In genomic region chr2:59959944-59960343, GRCh38 we compare ENCODE assay signal across 26 cellular contexts.
"Had no signal": no experiment of that assay in that cellular context is flagged by ENCODE, and none has a peak within 500 bp of the region (broad histone marks: within the 10 kb centered on the region; RNA-seq: fewer than 3 reads in every experiment).

No MANE protein-coding gene starts in this region.

- H3K4me3 ChIP-seq: ascending aorta, cardiac muscle cell, MG63, SJCRH30, SK-N-MC had no signal

- H3K36me3 ChIP-seq: ascending aorta, cardiac muscle cell, MG63, SJCRH30, WERI-Rb-1 had no signal

- H3K36me3 Mint-ChIP-seq: activated naive CD8-positive, alpha-beta T cell treated with anti-CD3 and anti-CD28 coated beads, Interleukin-2, amount 10 ng/mL, durations not matched to agents 7 days and 5 days had no signal

- H3K27me3 ChIP-seq: ascending aorta, cardiac muscle cell, MG63, SJCRH30 had no signal

- H3K9me3 ChIP-seq: ascending aorta, MG63, SJCRH30 had no signal

- DNase-seq: activated CD4-positive, alpha-beta T cell treated with anti-CD3 and anti-CD28 coated beads, Interleukin-2, amount 10 ng/mL, durations not matched to agents 24 days and 14 days; activated CD4-positive, alpha-beta T cell treated with anti-CD3 and anti-CD28 coated beads, Interleukin-2, amount 50 U/mL, for 4 hours; activated CD8-positive, alpha-beta T cell treated with anti-CD3 and anti-CD28 coated beads for 36 hours; activated gamma-delta T cell; activated naive CD4-positive, alpha-beta T cell treated with Interleukin-2 at 50 U/mL for 16 hours; activated naive CD8-positive, alpha-beta T cell treated with anti-CD3 and anti-CD28 coated beads, Interleukin-2, amount 10 ng/mL, durations not matched to agents 7 days and 5 days; activated T-cell treated with anti-CD3 and anti-CD28 coated beads, Interleukin-2, amount 50 U/mL, for 24 hours; amygdala; KG1; MG63; NCI-H1048; NCI-H1105 treated with DMSO at 0.1 percent for 48 hours; NCI-H1436; NCI-H1694 treated with DMSO at 0.1 percent for 48 hours; NCI-H2029; NCI-H345; NCI-H524 treated with DMSO at 0.1 percent for 48 hours; SHP77; SJCRH30; T1000; WERI-Rb-1 had no signal

- H3K27ac Mint-ChIP-seq: activated CD4-positive, alpha-beta T cell treated with anti-CD3 and anti-CD28 coated beads, Interleukin-2, amount 10 ng/mL, durations not matched to agents 24 days and 14 days; activated CD8-positive, alpha-beta T cell treated with anti-CD3 and anti-CD28 coated beads for 36 hours; activated naive CD4-positive, alpha-beta T cell treated with anti-CD3 and anti-CD28 coated beads, Interleukin-2, amount 50 U/mL, for 24 hours; activated naive CD8-positive, alpha-beta T cell treated with anti-CD3 and anti-CD28 coated beads, Interleukin-2, amount 10 ng/mL, durations not matched to agents 7 days and 5 days; activated T-cell treated with anti-CD3 and anti-CD28 coated beads, Interleukin-2, amount 50 U/mL, for 24 hours; activated T-helper 2 cell treated with anti-CD3 and anti-CD28 coated beads, Interferon-gamma antibody, Interleukin-2, Interleukin-4, amounts not matched to agents 10 μg/mL and 5 μg/mL and 100 μg/mL, durations not matched to agents 14 hours and 24 hours and 36 hours had no signal

- H3K4me1 ChIP-seq: ascending aorta, SJCRH30 had no signal

- H3K4me1 Mint-ChIP-seq: activated CD4-positive, alpha-beta T cell treated with anti-CD3 and anti-CD28 coated beads, Interleukin-2, amount 10 ng/mL, durations not matched to agents 24 days and 14 days; activated naive CD4-positive, alpha-beta T cell treated with anti-CD3 and anti-CD28 coated beads, Interleukin-2, amount 50 U/mL, for 24 hours; activated naive CD8-positive, alpha-beta T cell treated with anti-CD3 and anti-CD28 coated beads, Interleukin-2, amount 10 ng/mL, durations not matched to agents 7 days and 5 days had no signal

- H3K27me3 Mint-ChIP-seq: activated CD4-positive, alpha-beta T cell treated with anti-CD3 and anti-CD28 coated beads, Interleukin-2, amount 10 ng/mL, durations not matched to agents 24 days and 14 days; activated CD8-positive, alpha-beta T cell treated with anti-CD3 and anti-CD28 coated beads for 36 hours; activated naive CD4-positive, alpha-beta T cell treated with anti-CD3 and anti-CD28 coated beads, Interleukin-2, amount 50 U/mL, for 24 hours; activated naive CD8-positive, alpha-beta T cell treated with anti-CD3 and anti-CD28 coated beads, Interleukin-2, amount 10 ng/mL, durations not matched to agents 7 days and 5 days; activated T-cell treated with anti-CD3 and anti-CD28 coated beads, Interleukin-2, amount 50 U/mL, for 24 hours had no signal

- H3K4me3 Mint-ChIP-seq: activated CD4-positive, alpha-beta T cell treated with anti-CD3 and anti-CD28 coated beads, Interleukin-2, amount 10 ng/mL, durations not matched to agents 24 days and 14 days; activated CD8-positive, alpha-beta T cell treated with anti-CD3 and anti-CD28 coated beads for 36 hours; activated naive CD4-positive, alpha-beta T cell treated with anti-CD3 and anti-CD28 coated beads, Interleukin-2, amount 50 U/mL, for 24 hours; activated naive CD8-positive, alpha-beta T cell treated with anti-CD3 and anti-CD28 coated beads, Interleukin-2, amount 10 ng/mL, durations not matched to agents 7 days and 5 days; activated T-cell treated with anti-CD3 and anti-CD28 coated beads, Interleukin-2, amount 50 U/mL, for 24 hours had no signal

- H3K9me3 Mint-ChIP-seq: activated CD4-positive, alpha-beta T cell treated with anti-CD3 and anti-CD28 coated beads, Interleukin-2, amount 10 ng/mL, durations not matched to agents 24 days and 14 days; activated CD8-positive, alpha-beta T cell treated with anti-CD3 and anti-CD28 coated beads for 36 hours; activated naive CD4-positive, alpha-beta T cell treated with anti-CD3 and anti-CD28 coated beads, Interleukin-2, amount 50 U/mL, for 24 hours; activated naive CD8-positive, alpha-beta T cell treated with anti-CD3 and anti-CD28 coated beads, Interleukin-2, amount 10 ng/mL, durations not matched to agents 7 days and 5 days; activated T-cell treated with anti-CD3 and anti-CD28 coated beads, Interleukin-2, amount 50 U/mL, for 24 hours; activated T-helper 2 cell treated with anti-CD3 and anti-CD28 coated beads, Interferon-gamma antibody, Interleukin-2, Interleukin-4, amounts not matched to agents 10 μg/mL and 5 μg/mL and 100 μg/mL, durations not matched to agents 14 hours and 24 hours and 36 hours had no signal

- H3K27ac ChIP-seq: ascending aorta, cardiac muscle cell, SJCRH30, SK-N-MC, WERI-Rb-1 had no signal
